ENCODE assay signal across 18 cellular contexts in genomic region chr11:116694017-116694725, GRCh38.
"Had no signal": no experiment of that assay in that cellular context is flagged by ENCODE, and none has a peak within 500 bp of the region (broad histone marks: within the 10 kb centered on the region; RNA-seq: fewer than 3 reads in every experiment).

No MANE protein-coding gene starts in this region.

- H3K36me3 Mint-ChIP-seq: activated naive CD4-positive, alpha-beta T cell treated with anti-CD3 and anti-CD28 coated beads, Interleukin-2, amount 50 U/mL, for 24 hours; stimulated activated memory B cell treated with anti-CD40 and anti-IgM and Interleukin-4, amounts not matched to agents 10 μg/mL and 1 μg/mL and 100 μg/mL, for 72 hours; T-cell; WTC11 had no signal

- H3K9me3 ChIP-seq: ovary, right lobe of liver, thoracic aorta had no signal

- H3K27ac ChIP-seq: ovary, right lobe of liver, thoracic aorta had no signal

- ATAC-seq: activated CD8-positive, alpha-beta T cell treated with anti-CD3 and anti-CD28 coated beads, Interleukin-2, amount 10 ng/mL, durations not matched to agents 7 days and 5 days; effector memory CD8-positive, alpha-beta T cell; right lobe of liver; stimulated activated memory B cell treated with anti-CD40 and anti-IgM and Interleukin-4, amounts not matched to agents 10 μg/mL and 1 μg/mL and 100 μg/mL, for 72 hours; T-cell; WTC11 had no signal

- H3K4me3 Mint-ChIP-seq: activated CD8-positive, alpha-beta T cell treated with anti-CD3 and anti-CD28 coated beads, Interleukin-2, amount 10 ng/mL, durations not matched to agents 7 days and 5 days; activated naive CD4-positive, alpha-beta T cell treated with anti-CD3 and anti-CD28 coated beads, Interleukin-2, amount 50 U/mL, for 24 hours; dendritic cell treated with granulocyte-macrophage colony-stimulating factor and Interleukin-4, amounts not matched to agents 40 ng/mL and 50 ng/mL, for 4 days; effector memory CD8-positive, alpha-beta T cell; stimulated activated memory B cell treated with anti-CD40 and anti-IgM and Interleukin-4, amounts not matched to agents 10 μg/mL and 1 μg/mL and 100 μg/mL, for 72 hours; T-cell; WTC11 had no signal

- H3K4me1 Mint-ChIP-seq: activated naive CD4-positive, alpha-beta T cell treated with anti-CD3 and anti-CD28 coated beads, Interleukin-2, amount 50 U/mL, for 24 hours; stimulated activated memory B cell treated with anti-CD40 and anti-IgM and Interleukin-4, amounts not matched to agents 10 μg/mL and 1 μg/mL and 100 μg/mL, for 72 hours; T-cell had no signal

- H3K4me3 ChIP-seq: ovary, right lobe of liver, smooth muscle cell, thoracic aorta had no signal

- H3K27me3 Mint-ChIP-seq: activated naive CD4-positive, alpha-beta T cell treated with anti-CD3 and anti-CD28 coated beads, Interleukin-2, amount 50 U/mL, for 24 hours had no signal

- H3K27me3 ChIP-seq: ovary, right lobe of liver had no signal

- H3K36me3 ChIP-seq: ovary, right lobe of liver, thoracic aorta had no signal

- H3K27ac Mint-ChIP-seq: activated CD8-positive, alpha-beta T cell treated with anti-CD3 and anti-CD28 coated beads, Interleukin-2, amount 10 ng/mL, durations not matched to agents 7 days and 5 days; activated naive CD4-positive, alpha-beta T cell treated with anti-CD3 and anti-CD28 coated beads, Interleukin-2, amount 50 U/mL, for 24 hours; dendritic cell treated with granulocyte-macrophage colony-stimulating factor and Interleukin-4, amounts not matched to agents 40 ng/mL and 50 ng/mL, for 4 days; effector memory CD8-positive, alpha-beta T cell; stimulated activated memory B cell treated with anti-CD40 and anti-IgM and Interleukin-4, amounts not matched to agents 10 μg/mL and 1 μg/mL and 100 μg/mL, for 72 hours; T-cell; WTC11 had no signal

- H3K9me3 Mint-ChIP-seq: activated naive CD4-positive, alpha-beta T cell treated with anti-CD3 and anti-CD28 coated beads, Interleukin-2, amount 50 U/mL, for 24 hours; dendritic cell treated with granulocyte-macrophage colony-stimulating factor and Interleukin-4, amounts not matched to agents 40 ng/mL and 50 ng/mL, for 4 days; effector memory CD8-positive, alpha-beta T cell; stimulated activated memory B cell treated with anti-CD40 and anti-IgM and Interleukin-4, amounts not matched to agents 10 μg/mL and 1 μg/mL and 100 μg/mL, for 72 hours; T-cell; WTC11 had no signal

- DNase-seq: activated CD4-positive, alpha-beta T cell treated with anti-CD3 and anti-CD28 coated beads for 4 hours; activated CD8-positive, alpha-beta T cell treated with anti-CD3 and anti-CD28 coated beads, Interleukin-2, amount 10 ng/mL, durations not matched to agents 7 days and 5 days; activated gamma-delta T cell; cerebellar nuclear complex; effector memory CD8-positive, alpha-beta T cell; foreskin melanocyte; glutamatergic neuron; hippocampal formation; ovary; stimulated activated CD4-positive, alpha-beta T cell treated with anti-CD3 and anti-CD28 coated beads, Interleukin-4, amount 100 ng/mL, for 4 hours had no signal

- H3K4me1 ChIP-seq: right lobe of liver had no signal
